20 cellular contexts compared by ENCODE assay signal in the genomic region with DNA sequence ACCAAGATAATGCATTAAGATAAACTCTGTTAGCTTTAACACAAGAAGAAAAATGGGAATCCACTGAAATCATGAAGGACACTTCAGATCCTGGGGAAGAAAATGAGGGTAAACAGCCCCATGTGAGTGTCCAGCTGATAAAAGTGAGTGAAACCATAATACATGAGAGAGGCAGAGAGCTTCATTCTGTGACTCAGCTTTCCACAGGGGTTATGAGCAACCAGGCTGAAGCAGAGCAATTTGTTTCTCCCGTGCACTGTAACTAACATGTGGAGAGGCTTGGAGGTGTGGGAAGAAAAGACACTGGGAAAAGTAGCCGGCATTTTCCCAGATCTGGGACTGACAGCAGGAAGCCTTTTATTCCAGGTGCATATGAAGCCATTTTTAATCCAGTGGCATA.
"Had no signal": no experiment of that assay in that cellular context is flagged by ENCODE, and none has a peak within 500 bp of the region (broad histone marks: within the 10 kb centered on the region; RNA-seq: fewer than 3 reads in every experiment).

No MANE protein-coding gene starts in this region.

- H3K4me1 Mint-ChIP-seq: activated naive CD4-positive, alpha-beta T cell treated with anti-CD3 and anti-CD28 coated beads, Interleukin-2, amount 50 U/mL, for 24 hours; naive B cell had no signal

- H3K4me3 Mint-ChIP-seq: activated naive CD4-positive, alpha-beta T cell treated with anti-CD3 and anti-CD28 coated beads, Interleukin-2, amount 50 U/mL, for 24 hours; effector memory CD8-positive, alpha-beta T cell; naive B cell had no signal

- ATAC-seq: effector memory CD8-positive, alpha-beta T cell; left lung; mucosa of descending colon; right cardiac atrium had no signal

- H3K4me1 ChIP-seq: left lung, prostate gland, testis, upper lobe of left lung had no signal

- H3K4me3 ChIP-seq: left lung, mucosa of descending colon, prostate gland, skin epidermis, testis, upper lobe of left lung had no signal

- H3K9me3 ChIP-seq: left lung, mucosa of descending colon, prostate gland, testis, upper lobe of left lung had no signal

- H3K27me3 ChIP-seq: left lung, testis, upper lobe of left lung had no signal

- H3K36me3 ChIP-seq: left lung, prostate gland, upper lobe of left lung had no signal

- H3K27ac ChIP-seq: epithelial cell of prostate, left lung, prostate gland, skin epidermis, testis, upper lobe of left lung had no signal

- H3K27ac Mint-ChIP-seq: activated naive CD4-positive, alpha-beta T cell treated with anti-CD3 and anti-CD28 coated beads, Interleukin-2, amount 50 U/mL, for 24 hours; effector memory CD8-positive, alpha-beta T cell had no signal

- DNase-seq: activated CD4-positive, alpha-beta T cell treated with anti-CD3 and anti-CD28 coated beads, Interleukin-2, amount 50 U/mL, for 4 hours; activated gamma-delta T cell; caudate nucleus; effector memory CD8-positive, alpha-beta T cell; foreskin fibroblast; hypothalamus; left lung; mucosa of descending colon; naive B cell; right cardiac atrium; stimulated activated CD4-positive, alpha-beta T cell treated with anti-CD3 and anti-CD28 coated beads, Interleukin-15, amount 100 ng/mL, for 24 hours; stimulated activated CD4-positive, alpha-beta T cell treated with anti-CD3 and anti-CD28 coated beads, Interleukin-4, amount 100 ng/mL, for 1 hour; SW 1271; T-helper 2 cell; testis; upper lobe of left lung had no signal

- H3K27me3 Mint-ChIP-seq: activated naive CD4-positive, alpha-beta T cell treated with anti-CD3 and anti-CD28 coated beads, Interleukin-2, amount 50 U/mL, for 24 hours; effector memory CD8-positive, alpha-beta T cell had no signal

- H3K9me3 Mint-ChIP-seq: activated naive CD4-positive, alpha-beta T cell treated with anti-CD3 and anti-CD28 coated beads, Interleukin-2, amount 50 U/mL, for 24 hours had no signal
